Comparison of ENCODE assay signal across 8 cellular contexts in genomic region chr1:234730542-234731370, GRCh38.
DNase-seq lines count a peak whose midpoint lies in the region; ATAC-seq and TF ChIP-seq lines count a peak whose summit lies in the region.

No MANE protein-coding gene starts in this region.

- no peak for TF ChIP-seq CTCF in adrenal gland (IDR thresholded peaks at IDR 0.05)

- no peak overlapping the region for H3K27ac ChIP-seq in adrenal gland

- H3K4me1 ChIP-seq in adrenal gland (replicated peaks in 1 of 2): peaks cover 10 to 25% of the 10 kb centered on the region in 2 donors

- DNase-seq in activated T-cell treated with anti-CD3 and anti-CD28 coated beads for 24 hours (ENCODE audit: low read depth) (peak; percentile 43), sciatic nerve (ENCODE audit: low spot score) (peak; percentile 37), epidermal melanocyte (ENCODE audit: insufficient read length, low spot score) (no peak), AG20443 (ENCODE audit: low spot score) (no peak), NCI-H1417 treated with DMSO at 0.1 percent for 48 hours (lab: John Stamatoyannopoulos, UW) (no peak), adrenal gland (no peak)

- intact Hi-C loops in sciatic nerve (cut with DNase I): loop anchor here (10.0 kb wide), 1 partner anchor 334 kb away; no protein-coding TSS in a partner anchor
- intact Hi-C loops in adrenal gland (cut with DNase I): loop anchor here in 1 of 2 donors (10.0 kb wide), 1 partner anchor 354 kb away; no protein-coding TSS in a partner anchor

- no peak overlapping the region for H3K4me3 ChIP-seq in adrenal gland

- H3K27me3 ChIP-seq in adrenal gland: no peaks in the 10 kb centered on the region

- no peaks in the 10 kb centered on the region for H3K36me3 ChIP-seq in adrenal gland (replicated peaks in 1 of 2)

- ATAC-seq in GM18870 (IDR thresholded peaks at IDR 0.05; ENCODE audit: unreplicated experiment): peak; percentile 25
- peak; percentile 24 for ATAC-seq in HG03060 (IDR thresholded peaks at IDR 0.05; ENCODE audit: low read depth, unreplicated experiment)
- ATAC-seq in sciatic nerve: no peak

- no peaks in the 10 kb centered on the region for H3K9me3 ChIP-seq in adrenal gland (replicated peaks in 1 of 3)

- no peak for TF ChIP-seq POLR2A in adrenal gland (IDR thresholded peaks at IDR 0.05)

- WGBS in adrenal gland, 4 donors: 87 to 95% (median 90%) methylated on average over 6 of the region's 6 CpGs

Comparison
In these comparisons a context has a peak if more than half of its experiments do, and no peak if none do; other contexts are left out.
1. DNase-seq: peak in activated T-cell treated with anti-CD3 and anti-CD28 coated beads for 24 hours (single experiment) and sciatic nerve (single experiment); none in epidermal melanocyte (single experiment), AG20443 (single experiment), NCI-H1417 treated with DMSO at 0.1 percent for 48 hours (single experiment) and adrenal gland (0 of 7).